In genomic region chr13:37381502-37381901, GRCh38 we compare ENCODE assay signal across 17 cellular contexts.
DNase-seq lines count a peak whose midpoint lies in the region; ATAC-seq, FAIRE-seq and TF ChIP-seq lines count a peak whose summit lies in the region.
"Had no signal": no experiment of that assay in that cellular context is flagged by ENCODE, and none has a peak within 500 bp of the region (broad histone marks: within the 10 kb centered on the region; RNA-seq: fewer than 3 reads in every experiment).

No MANE protein-coding gene starts in this region.

- H3K27me3 ChIP-seq in endothelial cell of umbilical vein (ENCODE audit: control insufficient read depth in 2 of 2, insufficient read depth in 2 of 2, low read length in 2 of 2) (peaks cover 0 to 2% of the 10 kb centered on the region in 2 experiments), smooth muscle cell (ENCODE audit: low read depth) (no peaks in the 10 kb centered on the region), esophagus squamous epithelium (no peaks in the 10 kb centered on the region)

- H3K4me2 ChIP-seq in endothelial cell of umbilical vein (ENCODE audit: insufficient read depth, low read length) (no peak overlapping the region), smooth muscle cell (peak overlapping the region; percentile 53)

- 60% methylated on average over 1 of the region's 1 CpG for WGBS in smooth muscle cell (ENCODE audit: low lambda C conversion rate)
- WGBS in esophagus squamous epithelium, 2 donors = 78 to 85% methylated on average over 1 of the region's 1 CpG

- H3K27ac ChIP-seq in endothelial cell of umbilical vein (ENCODE audit: insufficient read depth, low read depth, low read length) (no peak overlapping the region), smooth muscle cell (ENCODE audit: low read depth) (peak overlapping the region; percentile 57), esophagus squamous epithelium (no peak overlapping the region)

- no peaks in the 10 kb centered on the region for H4K20me1 ChIP-seq in endothelial cell of umbilical vein (replicated peaks; ENCODE audit: control insufficient read depth, extremely low read depth, insufficient read depth, low read length)
- H4K20me1 ChIP-seq in smooth muscle cell (ENCODE audit: low read depth) = no peaks in the 10 kb centered on the region

- no peak for FAIRE-seq in endothelial cell of umbilical vein (lab: Jason Lieb, UNC)
- FAIRE-seq: A204.1, GM12878, GM18507 had no signal

- dilution Hi-C loops in endothelial cell of umbilical vein (cut with MboI; ENCODE audit: extremely low pct_ligation_motif_present, low sequenced_read_pairs) = no loop called here

- no peak for TF ChIP-seq POLR2A in endothelial cell of umbilical vein (IDR thresholded peaks at IDR 0.05; ENCODE audit: low read depth, low read length)
- no peak for TF ChIP-seq POLR2A in esophagus squamous epithelium (IDR thresholded peaks at IDR 0.05)

- ATAC-seq in GM18868 (IDR thresholded peaks at IDR 0.05; ENCODE audit: unreplicated experiment) = no peak
- ATAC-seq in GM18867 (IDR thresholded peaks at IDR 0.05; ENCODE audit: unreplicated experiment) = no peak
- ATAC-seq: GM12878 had no signal

- no peaks in the 10 kb centered on the region for H3K4me1 ChIP-seq in endothelial cell of umbilical vein (ENCODE audit: control insufficient read depth, extremely low read depth, insufficient read depth, low read length)
- peaks cover 21% of the 10 kb centered on the region for H3K4me1 ChIP-seq in smooth muscle cell (ENCODE audit: low read depth)
- H3K4me1 ChIP-seq in esophagus squamous epithelium = no peaks in the 10 kb centered on the region

- no peak overlapping the region for H3K4me3 ChIP-seq in endothelial cell of umbilical vein (replicated peaks in 1 of 3; ENCODE audit: insufficient read depth in 1 of 3, low read depth in 1 of 3, low read length in 3 of 3)
- H3K4me3 ChIP-seq in smooth muscle cell = no peak overlapping the region
- H3K4me3 ChIP-seq in esophagus squamous epithelium = no peak overlapping the region
- H3K4me3 ChIP-seq: GM12878 had no signal

- H3K36me3 ChIP-seq in endothelial cell of umbilical vein (ENCODE audit: control insufficient read depth in 2 of 2, extremely low read depth in 1 of 2, insufficient read depth in 2 of 2, low read length in 2 of 2) = no peaks in the 10 kb centered on the region
- H3K36me3 ChIP-seq in smooth muscle cell (ENCODE audit: low read depth) = no peaks in the 10 kb centered on the region
- H3K36me3 ChIP-seq in esophagus squamous epithelium = no peaks in the 10 kb centered on the region

- CTCF ChIA-PET in endothelial cell of umbilical vein (lab: Charles Lee) = no interaction called here

- POLR2A ChIA-PET in endothelial cell of umbilical vein (lab: Charles Lee) = no interaction called here

- H3K9me3 ChIP-seq in endothelial cell of umbilical vein (replicated peaks; ENCODE audit: control insufficient read depth, insufficient read depth, low read length) (no peaks in the 10 kb centered on the region), smooth muscle cell (replicated peaks; ENCODE audit: low read depth) (no peaks in the 10 kb centered on the region), esophagus squamous epithelium (no peaks in the 10 kb centered on the region)

- no peak for TF ChIP-seq CTCF in endothelial cell of umbilical vein (IDR thresholded peaks at IDR 0.05; ENCODE audit: extremely low read depth in 1 of 2, insufficient read depth in 1 of 2, low read depth in 1 of 2, low read length in 2 of 2)
- TF ChIP-seq CTCF in smooth muscle cell (IDR thresholded peaks at IDR 0.05; ENCODE audit: borderline replicate concordance, insufficient read depth, poor library complexity, severe bottlenecking) = no peak
- TF ChIP-seq CTCF in esophagus squamous epithelium (IDR thresholded peaks at IDR 0.05) = no peak

- H2AFZ ChIP-seq in endothelial cell of umbilical vein (ENCODE audit: low read depth, low read length) (no peak overlapping the region), smooth muscle cell (ENCODE audit: low read depth) (no peak overlapping the region)

- intact Hi-C loops in endothelial cell of umbilical vein (cut with micrococcal nuclease) = no loop called here
- intact Hi-C loops in esophagus squamous epithelium (cut with DNase I) = no loop called here

- H3F3A ChIP-seq in smooth muscle cell (ENCODE audit: low read depth) = no peaks in the 10 kb centered on the region

- no peak overlapping the region for H3K9ac ChIP-seq in endothelial cell of umbilical vein (replicated peaks; ENCODE audit: extremely low read depth, insufficient read depth, low read length)
- H3K9ac ChIP-seq in smooth muscle cell (ENCODE audit: low read depth) = no peak overlapping the region

- H3K9me1 ChIP-seq in endothelial cell of umbilical vein (replicated peaks; ENCODE audit: control insufficient read depth, extremely low read depth, insufficient read depth, low read length) = no peaks in the 10 kb centered on the region

- H3K79me2 ChIP-seq in endothelial cell of umbilical vein (ENCODE audit: control insufficient read depth, insufficient read depth, low read length) = no peaks in the 10 kb centered on the region
- no peaks in the 10 kb centered on the region for H3K79me2 ChIP-seq in smooth muscle cell (ENCODE audit: low read depth)

- no TSS peak for BruUV-seq in endothelial cell of umbilical vein (replicated peaks; lab: Mats Ljungman, UMichigan)

- DNase-seq in LHCN-M2 (ENCODE audit: low read depth) = peak; percentile 43
- no peak for DNase-seq in endothelial cell of umbilical vein (ENCODE audit: low read depth, low spot score)
- peak; percentile 57 for DNase-seq in iris pigment epithelial cell (ENCODE audit: low read depth)
- DNase-seq in smooth muscle cell (lab: John Stamatoyannopoulos, UW; ENCODE audit: unreplicated experiment) = no peak
- no peak for DNase-seq in esophagus squamous epithelium (lab: John Stamatoyannopoulos, UW)
- DNase-seq in foreskin melanocyte = no peak
- DNase-seq: C1 segment of cervical spinal cord; Calu3; CD4-positive, alpha-beta T cell; DMS 273 treated with DMSO at 0.1 percent for 48 hours; GOT3; H9 had no signal

TF ChIP-seq in endothelial cell of umbilical vein, 7 proteins besides CTCF, POLR2A, EP300 and RAD21:
- TF ChIP-seq MYC (IDR thresholded peaks at IDR 0.05; ENCODE audit: low read depth, low read length) (no peak), MAX (IDR thresholded peaks at IDR 0.05; ENCODE audit: insufficient read depth, insufficient read length) (no peak), JUN (IDR thresholded peaks at IDR 0.05; ENCODE audit: borderline replicate concordance, insufficient read depth, insufficient read length, low read depth) (no peak), EZH2 (IDR thresholded peaks at IDR 0.05; ENCODE audit: borderline replicate concordance, low read depth, low read length, severe bottlenecking) (no peak), GATA2 (IDR thresholded peaks at IDR 0.05; ENCODE audit: insufficient read depth, insufficient read length, low read depth, low read length) (no peak), POLR2AphosphoS5 (IDR thresholded peaks at IDR 0.05; ENCODE audit: insufficient read depth, low read depth, low read length) (no peak), FOS (IDR thresholded peaks at IDR 0.05; ENCODE audit: borderline replicate concordance, insufficient read depth, low read length) (peak; percentile 7)

Comparison
In these comparisons a context has a peak if more than half of its experiments do, and no peak if none do; other contexts are left out.
1. DNase-seq: peak in LHCN-M2 (single experiment) and iris pigment epithelial cell (single experiment); none in endothelial cell of umbilical vein (single experiment), smooth muscle cell (single experiment), esophagus squamous epithelium (single experiment) and foreskin melanocyte (single experiment).